8 cellular contexts compared by ENCODE assay signal in genomic region chr14:24232121-24232644, GRCh38. TPM values are rescaled to one million over a fixed set of nuclear protein-coding genes. Genes with fewer than 3 reads are reported as not detected.
DNase-seq lines count a peak whose midpoint lies in the region; ATAC-seq, FAIRE-seq and TF ChIP-seq lines count a peak whose summit lies in the region.

Gene NEDD8 (minus strand): TSS chr14:24232367. CDS start chr14:24232267, 100 bp downstream.

- DNase-seq in AG04449 (ENCODE audit: low read depth, low spot score) (peak; percentile 77), NCI-H226 (peak; percentile 98), WTC11 (ENCODE audit: low spot score) (peak; percentile 86), bronchial epithelial cell (ENCODE audit: low read depth) (peak; percentile 97), immature natural killer cell (peak; percentile 84 to 86 (median 85)), smooth muscle cell of the brain vasculature (ENCODE audit: low read depth, low spot score) (peak; percentile 85)

- no peak for FAIRE-seq in bronchial epithelial cell (lab: Jason Lieb, UNC)

- H3K36me3 ChIP-seq in bronchial epithelial cell (ENCODE audit: control insufficient read depth, insufficient read depth, low read length): peaks cover 15% of the 10 kb centered on the region

- peaks cover 20% of the 10 kb centered on the region for H3K36me3 Mint-ChIP-seq in WTC11
- peaks cover 5 to 16% (median 12%) of the 10 kb centered on the region in 3 donors for H3K36me3 Mint-ChIP-seq in immature natural killer cell

- POLR2A ChIA-PET in AG04449 (lab: Yijun Ruan, JAX) (interaction anchor here (1.0 to 2.2 kb wide), 2 partner anchors 10 to 37 kb away, joined by 3 to 16 read pairs; partner anchors contain the start of genes TINF2 and TM9SF1), WTC11 (lab: Charles Lee) (interaction anchor here (0.9 to 1.9 kb wide), 2 partner anchors 10 to 39 kb away, joined by 4 to 9 read pairs; partner anchors contain the start of gene TINF2)

- H3K4me3 ChIP-seq in AG04449 (ENCODE audit: low read depth, low read length) (peak within 1 kb of the TSS; percentile 92), bronchial epithelial cell (ENCODE audit: low read depth, low read length) (peak within 1 kb of the TSS; percentile 63)

- ATAC-seq in HG03175 (IDR thresholded peaks at IDR 0.05; ENCODE audit: unreplicated experiment): peak; percentile 79
- peak; percentile 80 for ATAC-seq in WTC11

- peak; percentile 65 for TF ChIP-seq POLR2A in GM18951 (IDR thresholded peaks at IDR 0.05; ENCODE audit: extremely low read depth, insufficient read depth, insufficient read length)

- H3K27ac Mint-ChIP-seq in WTC11 (peak within 1 kb of the TSS; percentile 99), immature natural killer cell (peak within 1 kb of the TSS; percentile 94 to 99 (median 97))

- H3K27me3 ChIP-seq in bronchial epithelial cell (ENCODE audit: control insufficient read depth, insufficient read depth, low read length): no peaks in the 10 kb centered on the region

- H3K27me3 Mint-ChIP-seq in WTC11 (ENCODE audit: low read depth) (no peaks in the 10 kb centered on the region), immature natural killer cell (ENCODE audit: low read depth in 3 of 3) (peaks cover 0 to 10% (median 0%) of the 10 kb centered on the region in 3 donors)

- H3K4me1 Mint-ChIP-seq in WTC11 (peaks cover 22% of the 10 kb centered on the region), immature natural killer cell (peaks cover 44 to 65% of the 10 kb centered on the region in 2 donors)

- CTCF ChIA-PET in AG04449 (lab: Yijun Ruan, JAX) (interaction anchor here (1.2 to 2.1 kb wide), 5 partner anchors 10 to 65 kb away, joined by 4 to 21 read pairs (median 4); partner anchors contain the start of genes MDP1 and TINF2), WTC11 (lab: Charles Lee) (interaction anchor here (0.7 to 1.7 kb wide), 2 partner anchors 10 to 199 kb away, joined by 3 to 12 read pairs; partner anchors contain the start of gene TINF2)

- H3K4me3 Mint-ChIP-seq in WTC11: peak within 1 kb of the TSS; percentile 99
- peak within 1 kb of the TSS; percentile 98 to 99 (median 98) for H3K4me3 Mint-ChIP-seq in immature natural killer cell

- TF ChIP-seq CTCF in AG04449 (IDR thresholded peaks at IDR 0.05; ENCODE audit: insufficient read depth, low read length, missing control alignments): no peak
- no peak for TF ChIP-seq CTCF in WTC11 (IDR thresholded peaks at IDR 0.05)
- TF ChIP-seq CTCF in bronchial epithelial cell (IDR thresholded peaks at IDR 0.05; ENCODE audit: insufficient read depth, low read length, severe bottlenecking): no peak

- in situ Hi-C loops in GM18951 (cut with MboI; ENCODE audit: low sequenced_read_pairs, unreplicated experiment): no loop called here

- no peaks in the 10 kb centered on the region for H3K9me3 Mint-ChIP-seq in WTC11
- H3K9me3 Mint-ChIP-seq in immature natural killer cell: no peaks in the 10 kb centered on the region

TF ChIP-seq in WTC11, 78 proteins besides CTCF, POLR2A, EP300 and RAD21:
- TF ChIP-seq ATF3 (CRISPR knock-in tag; conservative IDR thresholded peaks at IDR 0.05): no peak
- peak; percentile 85 for TF ChIP-seq NR2C2 (CRISPR knock-in tag; IDR thresholded peaks at IDR 0.05)
- TF ChIP-seq GABPB1 (CRISPR knock-in tag; IDR thresholded peaks at IDR 0.05): peak; percentile 72
- TF ChIP-seq ZNF396 (CRISPR knock-in tag; IDR thresholded peaks at IDR 0.05; ENCODE audit: borderline replicate concordance): no peak
- no peak for TF ChIP-seq JAZF1 (CRISPR knock-in tag; IDR thresholded peaks at IDR 0.05)
- no peak for TF ChIP-seq MAX (CRISPR knock-in tag; IDR thresholded peaks at IDR 0.05)
- no peak for TF ChIP-seq CBFB (CRISPR knock-in tag; IDR thresholded peaks at IDR 0.05; ENCODE audit: low read depth)
- TF ChIP-seq ZNF263 (CRISPR knock-in tag; IDR thresholded peaks at IDR 0.05; ENCODE audit: low read depth): no peak
- TF ChIP-seq MYBL2 (CRISPR knock-in tag; IDR thresholded peaks at IDR 0.05): peak; percentile 16; the same call in 1 of the 2 replicates
- TF ChIP-seq SP1 (CRISPR knock-in tag; conservative IDR thresholded peaks at IDR 0.05): 0 out of 2 replicates have a peak, but pooled peaks have one; percentile 28
- no peak for TF ChIP-seq STAT6 (CRISPR knock-in tag; conservative IDR thresholded peaks at IDR 0.05; ENCODE audit: low read depth)
- TF ChIP-seq ELF4 (CRISPR knock-in tag; IDR thresholded peaks at IDR 0.05; ENCODE audit: low read depth): no peak
- TF ChIP-seq FOXP4 (CRISPR knock-in tag; IDR thresholded peaks at IDR 0.05): no peak
- TF ChIP-seq ZSCAN18 (CRISPR knock-in tag; IDR thresholded peaks at IDR 0.05): no peak
- TF ChIP-seq ZNF416 (CRISPR knock-in tag; IDR thresholded peaks at IDR 0.05): no peak
- TF ChIP-seq NR3C1 (CRISPR knock-in tag; conservative IDR thresholded peaks at IDR 0.05; ENCODE audit: low read depth): no peak
- no peak for TF ChIP-seq FOXK1 (CRISPR knock-in tag; IDR thresholded peaks at IDR 0.05)
- TF ChIP-seq USF2 (CRISPR knock-in tag; IDR thresholded peaks at IDR 0.05): peak; percentile 9; the same call in 1 of the 2 replicates

RNA-seq across cellular contexts. Expression of gene NEDD8, which starts in this region (rescaled TPM):
- total RNA-seq in WTC11 (2021) (218 to 233 TPM (median 221 TPM) in 3 replicates), bronchial epithelial cell (131 and 330 TPM in 2 replicates)
- 100 to 1,000 TPM; 347 to 503 (median 373) TPM for polyA plus RNA-seq in immature natural killer cell

Comparison
In these comparisons a context has a peak if more than half of its experiments do, and no peak if none do; other contexts are left out.
1. Peak in every context shown above with its lines: DNase-seq, ATAC-seq and H3K4me3 ChIP-seq.